In genomic region chr2:51960846-51961335, GRCh38 we compare ENCODE assay signal across 19 cellular contexts.
DNase-seq lines count a peak whose midpoint lies in the region.
"Had no signal": no experiment of that assay in that cellular context is flagged by ENCODE, and none has a peak within 500 bp of the region (broad histone marks: within the 10 kb centered on the region; RNA-seq: fewer than 3 reads in every experiment).

No MANE protein-coding gene starts in this region.

- no CpG with 5 or more reads among the region's 3 CpGs for WGBS in trophoblast cell (ENCODE audit: extremely low coverage, insufficient coverage, insufficient read length)

- no peak overlapping the region for H3K23ac ChIP-seq in trophoblast cell (ENCODE audit: low read length)

- no peak overlapping the region for H2AFZ ChIP-seq in trophoblast cell (ENCODE audit: insufficient read depth, low read length, poor library complexity)

- H2BK120ac ChIP-seq in trophoblast cell (ENCODE audit: insufficient read depth, low read length, poor library complexity): no peak overlapping the region

- no peaks in the 10 kb centered on the region for H3K36me3 ChIP-seq in trophoblast cell (ENCODE audit: control insufficient read depth in 1 of 2, insufficient read depth in 2 of 2, low read length in 2 of 2)

- no peak overlapping the region for H2AK5ac ChIP-seq in trophoblast cell (ENCODE audit: low read length)

- no peaks in the 10 kb centered on the region for H3K27me3 ChIP-seq in trophoblast cell (ENCODE audit: insufficient read depth, low read length)

- DNase-seq in Caki2 (ENCODE audit: low read depth): peak; percentile 12
- peak; percentile 2 for DNase-seq in HK-2 (ENCODE audit: unreplicated experiment)
- DNase-seq in amniotic epithelial cell (ENCODE audit: low read depth): peak; percentile 2
- DNase-seq in kidney glomerular epithelial cell (lab: John Stamatoyannopoulos, UW): peak; percentile 54
- DNase-seq in activated T-cell treated with anti-CD3 and anti-CD28 coated beads, Interleukin-2, amount 50 U/mL, for 48 hours: no peak
- DNase-seq in iPS-NIHi11 (ENCODE audit: low spot score): no peak
- no peak for DNase-seq in NCI-H748 treated with DMSO at 0.1 percent for 48 hours (lab: John Stamatoyannopoulos, UW)
- no peak for DNase-seq in trophoblast cell
- DNase-seq: DMS 273 treated with DMSO at 0.1 percent for 48 hours, DND-41, NCI-H1417, NCI-H187, NCI-H2107, NCI-H2227 treated with DMSO at 0.1 percent for 48 hours, NCI-H510A treated with DMSO at 0.1 percent for 48 hours, NCI-H82, OCI-M1, SHP77 treated with DMSO at 0.1 percent for 48 hours had no signal

- no peak overlapping the region for H4K91ac ChIP-seq in trophoblast cell (ENCODE audit: low read depth, low read length)

- H2BK5ac ChIP-seq in trophoblast cell (ENCODE audit: low read depth, low read length, poor library complexity): no peak overlapping the region

- no peak overlapping the region for H3K18ac ChIP-seq in trophoblast cell (ENCODE audit: low read length)

- in situ Hi-C loops in Caki2 (cut with HindIII; ENCODE audit: low pct_unique_long_range_greater_than_20kb, low sequenced_read_pairs): no loop called here

- H4K8ac ChIP-seq in trophoblast cell (ENCODE audit: low read depth, low read length): no peak overlapping the region

- no peak overlapping the region for H4K12ac ChIP-seq in trophoblast cell (ENCODE audit: low read depth, low read length)

- H3K4ac ChIP-seq in trophoblast cell (ENCODE audit: low read depth, low read length): no peak overlapping the region

- H3K9me3 ChIP-seq in trophoblast cell (ENCODE audit: insufficient read depth, low read depth, low read length): no peaks in the 10 kb centered on the region

- no peak overlapping the region for H3K4me3 ChIP-seq in trophoblast cell (ENCODE audit: low read depth, low read length)
- H3K4me3 ChIP-seq: K562 had no signal

- no peak overlapping the region for H3K4me2 ChIP-seq in trophoblast cell (ENCODE audit: low read length)

- no peak overlapping the region for H3K27ac ChIP-seq in trophoblast cell (ENCODE audit: low read depth, low read length)

- no peaks in the 10 kb centered on the region for H3K79me1 ChIP-seq in trophoblast cell (ENCODE audit: low read length)

- no peak overlapping the region for H3K9ac ChIP-seq in trophoblast cell (ENCODE audit: low read length)

- H3K4me1 ChIP-seq in trophoblast cell (ENCODE audit: control insufficient read depth in 1 of 2, insufficient read depth in 2 of 2, low read length in 2 of 2): no peaks in the 10 kb centered on the region

- no peak overlapping the region for H2BK12ac ChIP-seq in trophoblast cell (ENCODE audit: low read length)

- H3K14ac ChIP-seq in trophoblast cell (ENCODE audit: low read length): no peak overlapping the region

- H3K79me2 ChIP-seq in trophoblast cell (ENCODE audit: control insufficient read depth, insufficient read depth, low read length, poor library complexity): no peaks in the 10 kb centered on the region

Comparison
In these comparisons a context has a peak if more than half of its experiments do, and no peak if none do; other contexts are left out.
1. DNase-seq: peak in Caki2 (single experiment), HK-2 (single experiment), amniotic epithelial cell (single experiment) and kidney glomerular epithelial cell (single experiment); none in activated T-cell treated with anti-CD3 and anti-CD28 coated beads, Interleukin-2, amount 50 U/mL, for 48 hours (0 of 2), iPS-NIHi11 (single experiment), NCI-H748 treated with DMSO at 0.1 percent for 48 hours (single experiment) and trophoblast cell (0 of 2).